Comparison of ENCODE assay signal across 23 cellular contexts in genomic region chr7:30562909-30563308, GRCh38. TPM values are rescaled to one million over a fixed set of nuclear protein-coding genes. Genes with fewer than 3 reads are reported as not detected.
A peak's percentile ranks its signal among the peaks of the same experiment; 100 is the strongest.
DNase-seq lines count a peak whose midpoint lies in the region; ATAC-seq and TF ChIP-seq lines count a peak whose summit lies in the region.
"Had no signal": no experiment of that assay in that cellular context is flagged by ENCODE, and none has a peak within 500 bp of the region (broad histone marks: within the 10 kb centered on the region; RNA-seq: fewer than 3 reads in every experiment).

No MANE protein-coding gene starts in this region.

- H3K9me3 Mint-ChIP-seq in nephron progenitor cell (no peaks in the 10 kb centered on the region), endothelial cell (ENCODE audit: unreplicated experiment) (no peaks in the 10 kb centered on the region)
- H3K9me3 Mint-ChIP-seq: CD4-positive, CD25-positive, alpha-beta regulatory T cell; memory B cell had no signal

- peak overlapping the region; percentile 73 for H3K27ac Mint-ChIP-seq in nephron progenitor cell
- no peak overlapping the region for H3K27ac Mint-ChIP-seq in endothelial cell (ENCODE audit: unreplicated experiment)
- H3K27ac Mint-ChIP-seq: CD4-positive, CD25-positive, alpha-beta regulatory T cell; memory B cell had no signal

- DNase-seq in NCI-H226 (peak; percentile 81), RWPE1 (ENCODE audit: low spot score) (no peak), choroid plexus epithelial cell (ENCODE audit: low read depth) (peak; percentile 43), nephron progenitor cell (no peak), endothelial cell (ENCODE audit: low spot score) (no peak), NCI-H526 treated with DMSO at 0.1 percent for 48 hours (lab: John Stamatoyannopoulos, UW) (no peak), DMS53 (lab: John Stamatoyannopoulos, UW) (no peak)
- DNase-seq: activated CD4-positive, alpha-beta T cell treated with anti-CD3 and anti-CD28 coated beads, Interleukin-2, amount 50 U/mL, for 4 hours; activated CD8-positive, alpha-beta memory T cell treated with anti-CD3 and anti-CD28 coated beads, Interleukin-2, amount 50 U/mL, for 48 hours; activated effector memory CD4-positive, alpha-beta T cell treated with Interleukin-2 at 50 U/mL for 16 hours; CD4-positive, CD25-positive, alpha-beta regulatory T cell; dorsolateral prefrontal cortex; hippocampal formation; NCI-H1694; retina; stimulated activated CD4-positive, alpha-beta T cell treated with anti-CD3 and anti-CD28 coated beads, Interleukin-4, amount 100 ng/mL, for 4 hours; stimulated activated naive CD8-positive, alpha-beta T cell treated with anti-CD3 and anti-CD28 coated beads, Interleukin-15, Interleukin-2, amounts not matched to agents 100 U/mL and 50 U/mL, for 24 hours; transverse colon; WERI-Rb-1 had no signal

- CTCF ChIA-PET in RWPE1 (lab: Yijun Ruan, JAX): interaction anchor here (1.3 to 3.2 kb wide), 3 partner anchors 15 to 85 kb away, joined by 6 to 25 read pairs (median 17); partner anchors contain the start of gene NOD1

- H3K4me3 Mint-ChIP-seq in nephron progenitor cell: no peak overlapping the region
- H3K4me3 Mint-ChIP-seq in endothelial cell (ENCODE audit: unreplicated experiment): no peak overlapping the region
- H3K4me3 Mint-ChIP-seq: CD4-positive, CD25-positive, alpha-beta regulatory T cell; memory B cell had no signal

- no peak for TF ChIP-seq CTCF in RWPE1 (conservative IDR thresholded peaks at IDR 0.05; ENCODE audit: low read depth)
- TF ChIP-seq CTCF in choroid plexus epithelial cell (conservative IDR thresholded peaks at IDR 0.05; ENCODE audit: low read depth, low read length): no peak
- no peak for TF ChIP-seq CTCF in nephron progenitor cell (IDR thresholded peaks at IDR 0.05)
- no peak for TF ChIP-seq CTCF in endothelial cell (IDR thresholded peaks at IDR 0.05; ENCODE audit: unreplicated experiment)

- peaks cover 3% of the 10 kb centered on the region for H3K27me3 Mint-ChIP-seq in nephron progenitor cell (ENCODE audit: low read depth, poor library complexity)
- H3K27me3 Mint-ChIP-seq in endothelial cell (ENCODE audit: unreplicated experiment): peaks cover 2% of the 10 kb centered on the region
- H3K27me3 Mint-ChIP-seq: CD4-positive, CD25-positive, alpha-beta regulatory T cell; memory B cell had no signal

- peak overlapping the region; percentile 37 for H3K27ac ChIP-seq in RWPE1
- H3K27ac ChIP-seq: cardiac muscle cell, transverse colon, WERI-Rb-1 had no signal

- ATAC-seq in HG03139 (IDR thresholded peaks at IDR 0.05; ENCODE audit: unreplicated experiment): no peak
- ATAC-seq: stimulated activated naive CD8-positive, alpha-beta T cell treated with anti-CD3 and anti-CD28 coated beads, Interleukin-15, Interleukin-2, amounts not matched to agents 100 U/mL and 50 U/mL, for 24 hours had no signal

- POLR2A ChIA-PET in RWPE1 (lab: Yijun Ruan, JAX; ENCODE audit: low non-redundant PET): no interaction called here

- no peak overlapping the region for H3K4me3 ChIP-seq in choroid plexus epithelial cell (ENCODE audit: low read depth, low read length)
- H3K4me3 ChIP-seq: cardiac muscle cell, dorsolateral prefrontal cortex, HAP-1, transverse colon had no signal

- H3K4me1 Mint-ChIP-seq in nephron progenitor cell (peaks cover 11% of the 10 kb centered on the region), endothelial cell (ENCODE audit: unreplicated experiment) (no peaks in the 10 kb centered on the region)
- H3K4me1 Mint-ChIP-seq: CD4-positive, CD25-positive, alpha-beta regulatory T cell had no signal

- H3K36me3 Mint-ChIP-seq in nephron progenitor cell (ENCODE audit: low read depth) (peaks cover 8% of the 10 kb centered on the region), endothelial cell (ENCODE audit: low read depth, unreplicated experiment) (no peaks in the 10 kb centered on the region)

RNA-seq across cellular contexts. Expression of gene GARS1, which starts 31.8 kb away (rescaled TPM):
- total RNA-seq in endothelial cell (ENCODE audit: unreplicated experiment): 91.3 TPM

RNA-seq across cellular contexts. Expression of gene GGCT, which starts 58.3 kb away (rescaled TPM):
- total RNA-seq in endothelial cell (ENCODE audit: unreplicated experiment): 34.0 TPM

Comparison
In these comparisons a context has a peak if more than half of its experiments do, and no peak if none do; other contexts are left out.
1. DNase-seq: peak in NCI-H226 (single experiment) and choroid plexus epithelial cell (single experiment); none in RWPE1 (single experiment), nephron progenitor cell (single experiment), endothelial cell (single experiment), NCI-H526 treated with DMSO at 0.1 percent for 48 hours (single experiment) and DMS53 (single experiment).